In genomic region chr16:26071383-26071782, GRCh38 we compare ENCODE assay signal across 2 cellular contexts.
TF ChIP-seq lines count a peak whose summit lies in the region.

No MANE protein-coding gene starts in this region.

TF ChIP-seq in GM23338, 12 proteins besides CTCF, POLR2A, EP300 and RAD21 (continued from another document):
- TF ChIP-seq, protein P1, sequence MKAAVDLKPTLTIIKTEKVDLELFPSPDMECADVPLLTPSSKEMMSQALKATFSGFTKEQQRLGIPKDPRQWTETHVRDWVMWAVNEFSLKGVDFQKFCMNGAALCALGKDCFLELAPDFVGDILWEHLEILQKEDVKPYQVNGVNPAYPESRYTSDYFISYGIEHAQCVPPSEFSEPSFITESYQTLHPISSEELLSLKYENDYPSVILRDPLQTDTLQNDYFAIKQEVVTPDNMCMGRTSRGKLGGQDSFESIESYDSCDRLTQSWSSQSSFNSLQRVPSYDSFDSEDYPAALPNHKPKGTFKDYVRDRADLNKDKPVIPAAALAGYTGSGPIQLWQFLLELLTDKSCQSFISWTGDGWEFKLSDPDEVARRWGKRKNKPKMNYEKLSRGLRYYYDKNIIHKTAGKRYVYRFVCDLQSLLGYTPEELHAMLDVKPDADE (IDR thresholded peaks at IDR 0.05): no peak
- TF ChIP-seq, protein P2, sequence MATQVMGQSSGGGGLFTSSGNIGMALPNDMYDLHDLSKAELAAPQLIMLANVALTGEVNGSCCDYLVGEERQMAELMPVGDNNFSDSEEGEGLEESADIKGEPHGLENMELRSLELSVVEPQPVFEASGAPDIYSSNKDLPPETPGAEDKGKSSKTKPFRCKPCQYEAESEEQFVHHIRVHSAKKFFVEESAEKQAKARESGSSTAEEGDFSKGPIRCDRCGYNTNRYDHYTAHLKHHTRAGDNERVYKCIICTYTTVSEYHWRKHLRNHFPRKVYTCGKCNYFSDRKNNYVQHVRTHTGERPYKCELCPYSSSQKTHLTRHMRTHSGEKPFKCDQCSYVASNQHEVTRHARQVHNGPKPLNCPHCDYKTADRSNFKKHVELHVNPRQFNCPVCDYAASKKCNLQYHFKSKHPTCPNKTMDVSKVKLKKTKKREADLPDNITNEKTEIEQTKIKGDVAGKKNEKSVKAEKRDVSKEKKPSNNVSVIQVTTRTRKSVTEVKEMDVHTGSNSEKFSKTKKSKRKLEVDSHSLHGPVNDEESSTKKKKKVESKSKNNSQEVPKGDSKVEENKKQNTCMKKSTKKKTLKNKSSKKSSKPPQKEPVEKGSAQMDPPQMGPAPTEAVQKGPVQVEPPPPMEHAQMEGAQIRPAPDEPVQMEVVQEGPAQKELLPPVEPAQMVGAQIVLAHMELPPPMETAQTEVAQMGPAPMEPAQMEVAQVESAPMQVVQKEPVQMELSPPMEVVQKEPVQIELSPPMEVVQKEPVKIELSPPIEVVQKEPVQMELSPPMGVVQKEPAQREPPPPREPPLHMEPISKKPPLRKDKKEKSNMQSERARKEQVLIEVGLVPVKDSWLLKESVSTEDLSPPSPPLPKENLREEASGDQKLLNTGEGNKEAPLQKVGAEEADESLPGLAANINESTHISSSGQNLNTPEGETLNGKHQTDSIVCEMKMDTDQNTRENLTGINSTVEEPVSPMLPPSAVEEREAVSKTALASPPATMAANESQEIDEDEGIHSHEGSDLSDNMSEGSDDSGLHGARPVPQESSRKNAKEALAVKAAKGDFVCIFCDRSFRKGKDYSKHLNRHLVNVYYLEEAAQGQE (IDR thresholded peaks at IDR 0.05; ENCODE audit: unreplicated experiment): no peak
- TF ChIP-seq ZNF462 (CRISPR knock-in tag; IDR thresholded peaks at IDR 0.05): no peak

TF ChIP-seq in H1, 55 proteins besides CTCF, POLR2A, EP300 and RAD21 (continued from another document):
- TF ChIP-seq USF2 (IDR thresholded peaks at IDR 0.05; ENCODE audit: low read length) (no peak), KDM5A (IDR thresholded peaks at IDR 0.05; ENCODE audit: low read length) (no peak), BRCA1 (IDR thresholded peaks at IDR 0.05; ENCODE audit: low read depth, low read length) (no peak)
TF ChIP-seq in H1: peak in this region for 0.
